Comparison of ENCODE assay signal across 11 cellular contexts in genomic region chr3:196757876-196758739, GRCh38. TPM values are rescaled to one million over a fixed set of nuclear protein-coding genes. Genes with fewer than 3 reads are reported as not detected.
DNase-seq lines count a peak whose midpoint lies in the region; ATAC-seq, FAIRE-seq and TF ChIP-seq lines count a peak whose summit lies in the region.
"Had no signal": no experiment of that assay in that cellular context is flagged by ENCODE, and none has a peak within 500 bp of the region (broad histone marks: within the 10 kb centered on the region; RNA-seq: fewer than 3 reads in every experiment).

No MANE protein-coding gene starts in this region.

- peaks cover 70% of the 10 kb centered on the region for H3K79me2 ChIP-seq in ACC112 (ENCODE audit: control insufficient read depth, insufficient read depth, low read length, unreplicated experiment)

- H3K27me3 ChIP-seq in ACC112 (ENCODE audit: insufficient read depth, low read length) (no peaks in the 10 kb centered on the region), colonic mucosa (no peaks in the 10 kb centered on the region)
- H3K27me3 ChIP-seq: stomach had no signal

- H3K4me3 ChIP-seq in ACC112 (ENCODE audit: low read depth, low read length) (no peak overlapping the region), colonic mucosa (no peak overlapping the region)
- H3K4me3 ChIP-seq: stomach had no signal

- peak; percentile 63 for DNase-seq in H54 (ENCODE audit: insufficient read length, low spot score)
- peak; percentile 19 for DNase-seq in amniotic stem cell (lab: John Stamatoyannopoulos, UW)
- DNase-seq in kidney glomerular epithelial cell (lab: John Stamatoyannopoulos, UW) = peak; percentile 80
- no peak for DNase-seq in HPDE6-E6E7 (ENCODE audit: extremely low spot score)
- no peak for DNase-seq in colonic mucosa
- no peak for DNase-seq in left colon
- DNase-seq: right cardiac atrium, stomach had no signal

- intact Hi-C loops in colonic mucosa (cut with DNase I) = no loop called here
- intact Hi-C loops in left colon (cut with DNase I, micrococcal nuclease) = no loop called here

- TF ChIP-seq POLR2A in H54 (IDR thresholded peaks at IDR 0.05; ENCODE audit: low read depth, low read length) = no peak

- ATAC-seq in HG02870 (IDR thresholded peaks at IDR 0.05; ENCODE audit: unreplicated experiment) = no peak
- ATAC-seq in left colon = no peak

- no peak overlapping the region for H2AFZ ChIP-seq in ACC112 (ENCODE audit: low read length, unreplicated experiment)

- no peak overlapping the region for H3K9ac ChIP-seq in colonic mucosa (ENCODE audit: low read depth in 2 of 2, low read length in 2 of 2)

- H3K9me3 ChIP-seq in colonic mucosa = no peaks in the 10 kb centered on the region

- H3K27ac ChIP-seq in ACC112 (ENCODE audit: low read depth, low read length) = peak overlapping the region; percentile 11; the same call in 1 of the 2 replicates
- H3K27ac ChIP-seq in colonic mucosa = no peak overlapping the region

- H3K36me3 ChIP-seq in ACC112 (ENCODE audit: insufficient read depth, low read length) (peaks cover 33% of the 10 kb centered on the region), colonic mucosa (no peaks in the 10 kb centered on the region)

- H3K4me1 ChIP-seq in ACC112 (ENCODE audit: control insufficient read depth, insufficient read depth, low read length, unreplicated experiment) (peaks cover 18% of the 10 kb centered on the region), colonic mucosa (peaks cover 4% of the 10 kb centered on the region)

- no peak for TF ChIP-seq CTCF in colonic mucosa (IDR thresholded peaks at IDR 0.05)

- FAIRE-seq in H54 (lab: Jason Lieb, UNC) = peak; percentile 95
- FAIRE-seq: G401.6 had no signal

RNA-seq across cellular contexts. Expression of gene PAK2, which starts 18.5 kb away (rescaled TPM):
- total RNA-seq in colonic mucosa (10 to 100 TPM; 72.5 to 76.5 TPM), left colon (10 to 100 TPM; 73.2 TPM)

RNA-seq across cellular contexts. Expression of gene PIGX, which starts 45.9 kb away (rescaled TPM):
- total RNA-seq in colonic mucosa (10 to 100 TPM; 19.5 to 23.3 TPM), left colon (10 to 100 TPM; 24.5 to 31.7 TPM)

RNA-seq across cellular contexts. Expression of gene CEP19, which starts 46.1 kb away (rescaled TPM):
- total RNA-seq in colonic mucosa (under 1 TPM; 0.56 to 0.89 TPM), left colon (under 1 TPM; 0.43 to 0.78 TPM)

Comparison
In these comparisons a context has a peak if more than half of its experiments do, and no peak if none do; other contexts are left out.
1. DNase-seq: peak in H54 (single experiment), amniotic stem cell (single experiment) and kidney glomerular epithelial cell (single experiment); none in HPDE6-E6E7 (single experiment), colonic mucosa (single experiment) and left colon (0 of 2).